Comparison of ENCODE assay signal across 8 cellular contexts in the genomic region with DNA sequence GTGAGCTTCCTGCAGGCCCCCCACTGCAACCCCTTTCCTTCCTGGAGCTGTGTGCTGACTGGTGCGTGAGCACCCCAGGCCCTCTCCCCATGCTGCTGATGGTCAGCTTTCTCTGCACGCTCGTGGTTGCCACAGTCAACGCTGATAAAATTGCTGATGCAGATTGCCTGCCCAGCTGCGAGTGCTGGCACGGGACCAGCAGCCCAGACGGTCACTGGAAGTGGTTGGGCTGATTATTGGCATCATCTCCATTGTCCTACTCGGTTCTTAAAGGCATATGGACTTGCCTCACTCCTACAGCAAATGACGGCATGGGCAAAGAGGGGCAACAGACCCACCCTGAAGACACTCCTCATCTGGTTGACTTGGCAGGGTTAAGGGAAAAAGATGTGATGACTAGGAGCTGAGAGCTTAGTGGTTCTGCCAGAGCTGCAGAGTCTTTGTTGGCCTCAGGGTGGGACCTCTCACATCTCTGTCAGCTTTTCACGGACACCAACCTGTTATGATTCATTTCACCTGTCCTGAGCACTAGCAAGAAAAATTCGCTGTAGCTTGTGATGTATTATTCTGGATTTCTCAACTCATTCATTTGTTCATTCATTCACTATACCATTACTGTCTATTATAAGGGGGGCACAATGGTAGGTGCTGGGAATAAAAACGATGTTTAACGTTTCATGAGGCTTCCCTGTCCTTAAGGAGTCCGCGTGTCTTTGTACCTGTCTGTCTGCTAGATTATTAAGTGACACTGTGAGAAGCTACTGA. TPM values are rescaled to one million over a fixed set of nuclear protein-coding genes. Genes with fewer than 3 reads are reported as not detected.
DNase-seq lines count a peak whose midpoint lies in the region; ATAC-seq and TF ChIP-seq lines count a peak whose summit lies in the region.

No MANE protein-coding gene starts in this region.

- WGBS in esophagus squamous epithelium, 2 donors: 28 to 36% methylated on average over 7 of the region's 15 CpGs

- H3K27me3 Mint-ChIP-seq in activated T-cell treated with anti-CD3 and anti-CD28 coated beads, Interleukin-2, amount 50 U/mL, for 72 hours (ENCODE audit: low read depth): no peaks in the 10 kb centered on the region

- no peak overlapping the region for H3K4me3 ChIP-seq in esophagus squamous epithelium
- H3K4me3 ChIP-seq in osteoblast (ENCODE audit: insufficient read depth, low read length): peak overlapping the region; percentile 54

- peak overlapping the region; percentile 57 for H2AFZ ChIP-seq in osteoblast (ENCODE audit: low read length)

- DNase-seq in activated T-cell treated with anti-CD3 and anti-CD28 coated beads, Interleukin-2, amount 50 U/mL, for 72 hours: no peak
- DNase-seq in activated T-cell treated with anti-CD3 and anti-CD28 coated beads for 4 hours (no peak), SHP77 treated with DMSO at 0.1 percent for 48 hours (lab: John Stamatoyannopoulos, UW) (peak; percentile 52), esophagus squamous epithelium (lab: John Stamatoyannopoulos, UW) (peak; percentile 30), osteoblast (ENCODE audit: insufficient read length, low spot score, missing footprints) (peak; percentile 99), T-helper 2 cell (no peak)

- peaks cover 22% of the 10 kb centered on the region for H3K4me1 Mint-ChIP-seq in activated T-cell treated with anti-CD3 and anti-CD28 coated beads, Interleukin-2, amount 50 U/mL, for 72 hours (ENCODE audit: low read depth)

- H3K27ac ChIP-seq in esophagus squamous epithelium: peak overlapping the region; percentile 78 to 92 (median 88)
- H3K27ac ChIP-seq in osteoblast (ENCODE audit: low read depth, low read length): peak overlapping the region; percentile 98

- H3K9me3 Mint-ChIP-seq in activated T-cell treated with anti-CD3 and anti-CD28 coated beads, Interleukin-2, amount 50 U/mL, for 72 hours: no peaks in the 10 kb centered on the region

- peak overlapping the region in 1 of 2 donors; percentile 5 for H3K4me3 Mint-ChIP-seq in activated T-cell treated with anti-CD3 and anti-CD28 coated beads, Interleukin-2, amount 50 U/mL, for 72 hours

- peaks cover 0 to 4% of the 10 kb centered on the region in 2 donors for H3K36me3 Mint-ChIP-seq in activated T-cell treated with anti-CD3 and anti-CD28 coated beads, Interleukin-2, amount 50 U/mL, for 72 hours (ENCODE audit: insufficient read depth in 2 of 2)

- H3K4me1 ChIP-seq in esophagus squamous epithelium (peaks cover 20 to 58% (median 31%) of the 10 kb centered on the region in 3 donors), osteoblast (ENCODE audit: insufficient read depth, low read length) (peaks cover 25% of the 10 kb centered on the region)

- no peaks in the 10 kb centered on the region for H3K9me3 ChIP-seq in esophagus squamous epithelium
- H3K9me3 ChIP-seq in osteoblast (ENCODE audit: low read depth, low read length): no peaks in the 10 kb centered on the region

- TF ChIP-seq POLR2A in esophagus squamous epithelium (IDR thresholded peaks at IDR 0.05): no peak

- peaks cover 0 to 6% (median 0%) of the 10 kb centered on the region in 3 donors for H3K36me3 ChIP-seq in esophagus squamous epithelium
- no peaks in the 10 kb centered on the region for H3K36me3 ChIP-seq in osteoblast (ENCODE audit: insufficient read depth, low read length)

- TF ChIP-seq CTCF in esophagus squamous epithelium (IDR thresholded peaks at IDR 0.05): peak in 2 of 6 experiments; percentile 2 to 18
- peak; percentile 9 for TF ChIP-seq CTCF in osteoblast (IDR thresholded peaks at IDR 0.05; ENCODE audit: extremely low read depth, low read depth, low read length)

- intact Hi-C loops in esophagus squamous epithelium (cut with DNase I): no loop called here

- peak; percentile 24 to 34 for ATAC-seq in activated T-cell treated with anti-CD3 and anti-CD28 coated beads, Interleukin-2, amount 50 U/mL, for 72 hours (replicated peaks in 1 of 2)
- ATAC-seq in HG03354 (IDR thresholded peaks at IDR 0.05; ENCODE audit: poor library complexity, severe bottlenecking, unreplicated experiment): no peak
- no peak for ATAC-seq in GM19324 (IDR thresholded peaks at IDR 0.05; ENCODE audit: low FRiP score, unreplicated experiment)

- H3K27ac Mint-ChIP-seq in activated T-cell treated with anti-CD3 and anti-CD28 coated beads, Interleukin-2, amount 50 U/mL, for 72 hours: peak overlapping the region; percentile 19

- no peaks in the 10 kb centered on the region for H4K20me1 ChIP-seq in osteoblast (ENCODE audit: insufficient read depth, low read length)

- H3K27me3 ChIP-seq in esophagus squamous epithelium: no peaks in the 10 kb centered on the region
- no peaks in the 10 kb centered on the region for H3K27me3 ChIP-seq in osteoblast (ENCODE audit: insufficient read depth, low read length)

- peak overlapping the region; percentile 84 for H3K4me2 ChIP-seq in osteoblast (ENCODE audit: insufficient read depth, low read length)

- no peaks in the 10 kb centered on the region for H3K79me2 ChIP-seq in osteoblast (ENCODE audit: insufficient read depth, low read length)

RNA-seq across cellular contexts. Expression of a gene that starts 38.4 kb away (rescaled TPM):
- 1 to 10 TPM; 3.0 to 4.3 TPM for total RNA-seq in activated T-cell treated with anti-CD3 and anti-CD28 coated beads, Interleukin-2, amount 50 U/mL, for 72 hours
- total RNA-seq in esophagus squamous epithelium: 1 to 10 TPM in 3 of 4 donors, under 1 TPM in 1; 0.32 to 7.6 (median 2.7) TPM
- 1.8 and 2.9 TPM in 2 replicates for total RNA-seq in osteoblast

Comparison
In these comparisons a context has a peak if more than half of its experiments do, and no peak if none do; other contexts are left out.
1. ATAC-seq: peak in activated T-cell treated with anti-CD3 and anti-CD28 coated beads, Interleukin-2, amount 50 U/mL, for 72 hours (2 of 2); none in HG03354 (single experiment) and GM19324 (single experiment).
2. DNase-seq: peak in SHP77 treated with DMSO at 0.1 percent for 48 hours (single experiment), esophagus squamous epithelium (single experiment) and osteoblast (single experiment); none in activated T-cell treated with anti-CD3 and anti-CD28 coated beads, Interleukin-2, amount 50 U/mL, for 72 hours (0 of 2), activated T-cell treated with anti-CD3 and anti-CD28 coated beads for 4 hours (single experiment) and T-helper 2 cell (0 of 5).